8 cellular contexts compared by ENCODE assay signal in the genomic region with DNA sequence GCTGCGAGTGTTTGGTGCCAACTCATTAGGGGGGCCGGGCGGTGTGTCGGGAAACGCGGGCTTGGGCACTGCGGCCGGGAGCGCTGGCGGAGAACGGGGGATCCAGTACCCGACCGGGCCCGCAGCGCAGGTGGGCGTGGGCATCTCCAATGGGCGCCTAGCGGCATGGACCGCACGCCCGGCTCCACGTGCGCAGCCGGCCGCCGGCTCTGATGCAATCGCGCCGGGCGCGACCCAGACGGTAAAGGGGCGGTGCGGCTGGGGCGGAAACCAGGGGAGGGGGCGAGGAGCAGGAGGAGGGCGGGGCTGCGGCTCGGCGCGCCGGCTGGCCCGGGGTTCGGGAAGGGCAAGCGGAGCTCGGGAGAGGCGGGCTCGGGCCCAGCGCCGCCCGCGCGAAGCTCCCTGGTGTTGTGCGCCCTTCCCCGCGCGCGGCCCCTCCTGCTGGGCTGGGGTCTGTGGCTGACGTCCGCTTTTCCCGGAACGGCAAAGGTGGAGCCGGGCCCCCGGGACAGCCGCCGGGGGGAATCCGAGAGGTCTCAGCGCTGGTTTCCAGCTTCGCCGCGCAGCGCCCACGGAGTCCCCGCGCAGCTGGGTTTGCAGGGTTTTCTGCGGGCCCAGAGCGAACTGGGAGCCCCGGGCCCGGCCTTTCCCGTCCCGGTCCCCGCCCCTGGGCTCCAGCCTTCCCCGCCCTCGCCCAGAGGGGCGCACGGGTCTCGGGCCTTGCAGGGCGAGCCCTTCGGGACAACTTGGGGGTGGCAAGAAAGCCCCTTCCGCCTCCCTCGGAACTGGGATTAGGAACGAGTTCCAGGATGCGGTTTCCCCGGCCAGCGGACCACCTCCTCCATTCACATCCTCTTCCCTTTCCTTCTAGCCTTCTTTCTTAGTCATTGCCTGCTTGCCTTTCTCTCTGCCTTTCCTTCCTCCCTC. TPM values are rescaled to one million over a fixed set of nuclear protein-coding genes. Genes with fewer than 3 reads are reported as not detected.
DNase-seq lines count a peak whose midpoint lies in the region; ATAC-seq and TF ChIP-seq lines count a peak whose summit lies in the region.

No MANE protein-coding gene starts in this region.

- H3K27ac ChIP-seq in RWPE1 (peak overlapping the region; percentile 89), neural cell (ENCODE audit: low read length) (peak overlapping the region; percentile 89)

- TF ChIP-seq EP300 in neural cell (conservative IDR thresholded peaks at IDR 0.05; ENCODE audit: poor library complexity, severe bottlenecking): peak; percentile 16

- H3K9ac ChIP-seq in neural cell (ENCODE audit: low read length): peak overlapping the region; percentile 92

- H3K4me3 ChIP-seq in fibroblast of the aortic adventitia (ENCODE audit: low read depth, low read length): peak overlapping the region; percentile 80
- peak overlapping the region; percentile 92 for H3K4me3 ChIP-seq in neural cell (ENCODE audit: low read length)

- POLR2A ChIA-PET in RWPE1 (lab: Yijun Ruan, JAX; ENCODE audit: low non-redundant PET): interaction anchor here (0.8 kb wide), 1 partner anchor 9 kb away, joined by 3 read pairs; no protein-coding TSS in a partner anchor

- peak overlapping the region; percentile 96 to 98 for H3K27ac Mint-ChIP-seq in stimulated activated naive CD8-positive, alpha-beta T cell treated with anti-CD3 and anti-CD28 coated beads, Interleukin-15, amount 100 ng/mL, for 72 hours

- no peaks in the 10 kb centered on the region for H3K9me3 Mint-ChIP-seq in stimulated activated naive CD8-positive, alpha-beta T cell treated with anti-CD3 and anti-CD28 coated beads, Interleukin-15, amount 100 ng/mL, for 72 hours

- H3F3A ChIP-seq in neural cell (ENCODE audit: insufficient read depth, low read length, poor library complexity, severe bottlenecking): peaks cover 7% of the 10 kb centered on the region

- H3K4me1 Mint-ChIP-seq in stimulated activated naive CD8-positive, alpha-beta T cell treated with anti-CD3 and anti-CD28 coated beads, Interleukin-15, amount 100 ng/mL, for 72 hours: peaks cover 45% of the 10 kb centered on the region

- H3K9me2 ChIP-seq in neural cell (ENCODE audit: insufficient read depth, low read length): no peaks in the 10 kb centered on the region

- CTCF ChIA-PET in RWPE1 (lab: Yijun Ruan, JAX): interaction anchor here (0.5 to 2.1 kb wide), 6 partner anchors 25 to 1052 kb away, joined by 3 to 14 read pairs (median 4); no protein-coding TSS in a partner anchor

- no peaks in the 10 kb centered on the region for H3K9me3 ChIP-seq in neural cell (ENCODE audit: low read length)

- TF ChIP-seq CTCF in RWPE1 (conservative IDR thresholded peaks at IDR 0.05; ENCODE audit: low read depth) (no peak), fibroblast of the aortic adventitia (IDR thresholded peaks at IDR 0.05; ENCODE audit: insufficient read depth, low read length) (no peak), neural cell (IDR thresholded peaks at IDR 0.05; ENCODE audit: poor library complexity, severe bottlenecking) (no peak)

- H3K4me3 Mint-ChIP-seq in stimulated activated naive CD8-positive, alpha-beta T cell treated with anti-CD3 and anti-CD28 coated beads, Interleukin-15, amount 100 ng/mL, for 72 hours: peak overlapping the region; percentile 95 to 97

- H3K36me3 ChIP-seq in neural cell (ENCODE audit: insufficient read depth, low read length): no peaks in the 10 kb centered on the region

- TF ChIP-seq RAD21 in neural cell (conservative IDR thresholded peaks at IDR 0.05): no peak

- DNase-seq in DMS53 (lab: John Stamatoyannopoulos, UW) (peak; percentile 90), HuH-7.5 (ENCODE audit: low spot score) (peak; percentile 84), RWPE1 (ENCODE audit: low spot score) (peak; percentile 82), fibroblast of the aortic adventitia (ENCODE audit: low read depth) (peak; percentile 91)
- DNase-seq in activated effector memory CD4-positive, alpha-beta T cell treated with Interleukin-2 at 50 U/mL for 16 hours: peak; percentile 71
- DNase-seq in stimulated activated naive CD8-positive, alpha-beta T cell treated with anti-CD3 and anti-CD28 coated beads, Interleukin-15, amount 100 ng/mL, for 72 hours: peak; percentile 82 to 87

- no peaks in the 10 kb centered on the region for H3K79me2 ChIP-seq in neural cell (replicated peaks; ENCODE audit: insufficient read depth, low read length)

- H3K4me2 ChIP-seq in neural cell (ENCODE audit: low read length): peak overlapping the region; percentile 55

- H2AFZ ChIP-seq in neural cell (ENCODE audit: low read depth, low read length): peak overlapping the region; percentile 75

- peak; percentile 70 for ATAC-seq in GM21526 (IDR thresholded peaks at IDR 0.05; ENCODE audit: low FRiP score, unreplicated experiment)
- peak; percentile 89 for ATAC-seq in stimulated activated naive CD8-positive, alpha-beta T cell treated with anti-CD3 and anti-CD28 coated beads, Interleukin-15, amount 100 ng/mL, for 72 hours

- peaks cover 25% of the 10 kb centered on the region for H3K27me3 Mint-ChIP-seq in stimulated activated naive CD8-positive, alpha-beta T cell treated with anti-CD3 and anti-CD28 coated beads, Interleukin-15, amount 100 ng/mL, for 72 hours

- no peaks in the 10 kb centered on the region for H4K20me1 ChIP-seq in neural cell (ENCODE audit: insufficient read depth)

- no peaks in the 10 kb centered on the region for H3K27me3 ChIP-seq in neural cell (ENCODE audit: insufficient read depth, low read depth, low read length)

TF ChIP-seq in neural cell, 6 proteins besides CTCF, POLR2A, EP300 and RAD21:
- TF ChIP-seq POLR2AphosphoS5 (IDR thresholded peaks at IDR 0.05) (peak; percentile 85), TAF1 (IDR thresholded peaks at IDR 0.05; ENCODE audit: low read depth) (no peak), SMC3 (conservative IDR thresholded peaks at IDR 0.05; ENCODE audit: poor library complexity) (no peak), MXI1 (conservative IDR thresholded peaks at IDR 0.05; ENCODE audit: poor library complexity, severe bottlenecking) (peak; percentile 100)
- TF ChIP-seq, protein P1, sequence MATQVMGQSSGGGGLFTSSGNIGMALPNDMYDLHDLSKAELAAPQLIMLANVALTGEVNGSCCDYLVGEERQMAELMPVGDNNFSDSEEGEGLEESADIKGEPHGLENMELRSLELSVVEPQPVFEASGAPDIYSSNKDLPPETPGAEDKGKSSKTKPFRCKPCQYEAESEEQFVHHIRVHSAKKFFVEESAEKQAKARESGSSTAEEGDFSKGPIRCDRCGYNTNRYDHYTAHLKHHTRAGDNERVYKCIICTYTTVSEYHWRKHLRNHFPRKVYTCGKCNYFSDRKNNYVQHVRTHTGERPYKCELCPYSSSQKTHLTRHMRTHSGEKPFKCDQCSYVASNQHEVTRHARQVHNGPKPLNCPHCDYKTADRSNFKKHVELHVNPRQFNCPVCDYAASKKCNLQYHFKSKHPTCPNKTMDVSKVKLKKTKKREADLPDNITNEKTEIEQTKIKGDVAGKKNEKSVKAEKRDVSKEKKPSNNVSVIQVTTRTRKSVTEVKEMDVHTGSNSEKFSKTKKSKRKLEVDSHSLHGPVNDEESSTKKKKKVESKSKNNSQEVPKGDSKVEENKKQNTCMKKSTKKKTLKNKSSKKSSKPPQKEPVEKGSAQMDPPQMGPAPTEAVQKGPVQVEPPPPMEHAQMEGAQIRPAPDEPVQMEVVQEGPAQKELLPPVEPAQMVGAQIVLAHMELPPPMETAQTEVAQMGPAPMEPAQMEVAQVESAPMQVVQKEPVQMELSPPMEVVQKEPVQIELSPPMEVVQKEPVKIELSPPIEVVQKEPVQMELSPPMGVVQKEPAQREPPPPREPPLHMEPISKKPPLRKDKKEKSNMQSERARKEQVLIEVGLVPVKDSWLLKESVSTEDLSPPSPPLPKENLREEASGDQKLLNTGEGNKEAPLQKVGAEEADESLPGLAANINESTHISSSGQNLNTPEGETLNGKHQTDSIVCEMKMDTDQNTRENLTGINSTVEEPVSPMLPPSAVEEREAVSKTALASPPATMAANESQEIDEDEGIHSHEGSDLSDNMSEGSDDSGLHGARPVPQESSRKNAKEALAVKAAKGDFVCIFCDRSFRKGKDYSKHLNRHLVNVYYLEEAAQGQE (IDR thresholded peaks at IDR 0.05; ENCODE audit: borderline replicate concordance): no peak

RNA-seq across cellular contexts. Expression of a gene that starts 0.9 kb away (rescaled TPM):
- total RNA-seq in fibroblast of the aortic adventitia (ENCODE audit: low replicate concordance): 39.0 and 68.7 TPM in 2 replicates
- polyA plus RNA-seq in neural cell: 6.3 and 11.0 TPM in 2 replicates
- 12.4 and 14.1 TPM in 2 replicates for polyA minus RNA-seq in neural cell

Comparison
In these comparisons a context has a peak if more than half of its experiments do, and no peak if none do; other contexts are left out.
1. Peak in every context shown above with its lines: DNase-seq, ATAC-seq, H3K4me3 ChIP-seq and H3K27ac ChIP-seq.